8 cellular contexts compared by ENCODE assay signal in the genomic region with DNA sequence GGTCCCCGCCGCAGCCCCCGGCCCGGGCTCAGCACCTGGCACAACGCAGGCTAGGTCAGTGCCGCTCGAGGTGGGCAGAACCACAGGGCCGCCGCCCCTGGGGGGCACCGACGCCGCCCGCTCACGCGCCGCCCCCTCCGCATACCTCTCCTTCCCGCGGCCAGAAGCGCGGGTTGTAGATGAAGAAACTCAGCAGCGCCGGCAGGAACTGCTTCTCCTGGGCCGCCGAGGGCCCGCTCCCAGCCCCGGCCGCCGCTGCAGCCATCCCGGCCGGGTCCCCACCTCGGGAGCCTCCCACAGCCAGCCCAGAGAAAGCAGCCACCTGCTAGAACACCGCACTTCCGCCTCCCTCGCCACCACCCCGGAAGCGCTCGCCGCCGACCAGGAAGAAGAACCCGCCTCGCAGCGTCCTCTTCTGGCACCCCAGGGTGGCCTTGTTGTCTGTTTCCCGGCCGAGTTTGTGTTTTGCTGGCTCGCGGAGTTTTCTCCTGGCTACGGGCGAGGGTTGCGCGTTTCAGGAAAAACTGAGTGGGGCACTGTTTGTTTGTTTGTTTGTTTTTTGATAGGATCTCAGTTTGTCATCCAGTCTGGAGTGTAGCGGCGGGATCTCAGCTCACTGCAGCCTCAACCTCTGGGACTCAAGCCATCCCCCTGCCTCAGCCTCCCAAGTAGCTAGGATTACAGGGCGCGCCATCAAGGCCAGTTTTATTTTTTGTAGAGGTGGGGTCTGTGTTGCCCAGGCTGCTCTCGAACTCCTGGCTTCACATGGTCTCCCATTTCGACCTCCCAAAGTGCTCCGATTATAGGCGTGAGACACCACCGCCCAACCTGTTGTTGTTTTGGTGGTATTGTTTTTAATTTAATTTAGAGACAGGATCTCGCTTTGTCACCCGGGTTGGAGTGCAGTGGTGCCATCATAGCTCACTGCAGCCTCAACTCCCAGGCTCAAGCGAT. TPM values are rescaled to one million over a fixed set of nuclear protein-coding genes. Genes with fewer than 3 reads are reported as not detected.
DNase-seq lines count a peak whose midpoint lies in the region; ATAC-seq and TF ChIP-seq lines count a peak whose summit lies in the region.

No MANE protein-coding gene starts in this region.

- peak overlapping the region; percentile 94 for H3K9ac ChIP-seq in KMS-11
- peak overlapping the region; percentile 72 to 87 for H3K9ac ChIP-seq in stomach smooth muscle (ENCODE audit: low read length in 2 of 2)

- H3K4me3 ChIP-seq in KMS-11 (IDR thresholded peaks at IDR 0.05; ENCODE audit: insufficient read depth, low read depth, low read length), result no peak overlapping the region
- peak overlapping the region; percentile 89 to 93 for H3K4me3 ChIP-seq in stomach smooth muscle (ENCODE audit: low read length in 2 of 2)

- peak overlapping the region; percentile 88 for H3K27ac Mint-ChIP-seq in neural crest cell (ENCODE audit: unreplicated experiment)

- peak; percentile 76 for DNase-seq in EH (ENCODE audit: low read depth)
- DNase-seq in RPMI7951 (ENCODE audit: low read depth), result peak; percentile 69
- DNase-seq in activated effector memory CD4-positive, alpha-beta T cell treated with Interleukin-2 at 50 U/mL for 16 hours, result peak; percentile 76
- DNase-seq in fibroblast of the conjunctiva (ENCODE audit: low read depth), result peak; percentile 57
- peak; percentile 32 for DNase-seq in neural crest cell (ENCODE audit: low read depth, low spot score)

- TF ChIP-seq CTCF in KMS-11 (conservative IDR thresholded peaks at IDR 0.05; ENCODE audit: low read depth, low read length) (peak; percentile 32; the same call in 1 of the 2 replicates), neural crest cell (conservative IDR thresholded peaks at IDR 0.05) (no peak)

- peak overlapping the region; percentile 100 for H2AFZ ChIP-seq in KMS-11 (ENCODE audit: low read depth)

- peak overlapping the region; percentile 97 for H3K4me3 Mint-ChIP-seq in neural crest cell

- no peaks in the 10 kb centered on the region for H3K9me3 ChIP-seq in stomach smooth muscle (ENCODE audit: control insufficient read depth in 2 of 2, low read length in 2 of 2)

- H4K20me1 ChIP-seq in KMS-11 (ENCODE audit: insufficient read depth), result no peaks in the 10 kb centered on the region

- H3K36me3 ChIP-seq in KMS-11 (ENCODE audit: insufficient read depth) (0 out of 2 replicates have a peak, but pooled peaks cover 2% of the 10 kb centered on the region), stomach smooth muscle (ENCODE audit: control insufficient read depth in 2 of 2, insufficient read depth in 2 of 2, low read length in 2 of 2) (no peaks in the 10 kb centered on the region)

- peaks cover 4% of the 10 kb centered on the region for H3K27me3 Mint-ChIP-seq in neural crest cell (ENCODE audit: low read depth)

- peaks cover 8% of the 10 kb centered on the region for H3K36me3 Mint-ChIP-seq in neural crest cell (ENCODE audit: low read depth)

- no peaks in the 10 kb centered on the region for H3K9me3 Mint-ChIP-seq in neural crest cell

- no peaks in the 10 kb centered on the region for H3K27me3 ChIP-seq in KMS-11 (ENCODE audit: insufficient read depth, low read depth)
- no peaks in the 10 kb centered on the region for H3K27me3 ChIP-seq in stomach smooth muscle (ENCODE audit: control insufficient read depth in 1 of 2, insufficient read depth in 2 of 2, low read length in 2 of 2)

- ATAC-seq in GM21723 (IDR thresholded peaks at IDR 0.05; ENCODE audit: unreplicated experiment), result peak; percentile 98

- H3K4me2 ChIP-seq in KMS-11, result peak overlapping the region; percentile 89

- H3K79me2 ChIP-seq in KMS-11 (ENCODE audit: insufficient read depth, low read depth), result peaks cover 34% of the 10 kb centered on the region

- H3K27ac ChIP-seq in KMS-11 (peak overlapping the region; percentile 83), stomach smooth muscle (ENCODE audit: low read length) (peak overlapping the region; percentile 53)

- H3K4me1 ChIP-seq in KMS-11 (ENCODE audit: low read depth, poor library complexity, severe bottlenecking) (peaks cover 10% of the 10 kb centered on the region), stomach smooth muscle (ENCODE audit: control insufficient read depth, insufficient read depth, low read length) (peaks cover 7% of the 10 kb centered on the region)

- H3K4me1 Mint-ChIP-seq in neural crest cell, result peaks cover 11% of the 10 kb centered on the region

RNA-seq across cellular contexts. Expression of a gene that starts 17.7 kb away (rescaled TPM):
- total RNA-seq in RPMI7951 (2014; rRNA removed; shearing (Covaris generic)), result not detected in 2 replicates
- not detected in 2 replicates for total RNA-seq in neural crest cell
